22 cellular contexts compared by ENCODE assay signal in genomic region chr11:83715927-83716525, GRCh38.
A peak's percentile ranks its signal among the peaks of the same experiment; 100 is the strongest.
DNase-seq lines count a peak whose midpoint lies in the region; ATAC-seq and TF ChIP-seq lines count a peak whose summit lies in the region.
"Had no signal": no experiment of that assay in that cellular context is flagged by ENCODE, and none has a peak within 500 bp of the region (broad histone marks: within the 10 kb centered on the region; RNA-seq: fewer than 3 reads in every experiment).

No MANE protein-coding gene starts in this region.

- peak; percentile 41 for DNase-seq in Right ventricle myocardium superior
- DNase-seq in right atrium auricular region (ENCODE audit: low spot score) = no peak
- peak; percentile 7 for DNase-seq in fibroblast of villous mesenchyme (ENCODE audit: low read depth)
- no peak for DNase-seq in thyroid gland
- no peak for DNase-seq in activated naive CD8-positive, alpha-beta T cell treated with anti-CD3 and anti-CD28 coated beads for 36 hours
- DNase-seq in NK-92 (lab: John Stamatoyannopoulos, UW; ENCODE audit: unreplicated experiment) = no peak
- DNase-seq: ACHN; AML-193; BE2C; CD4-positive, alpha-beta T cell; CD8-positive, alpha-beta memory T cell; DMS 273 treated with DMSO at 0.1 percent for 48 hours; DMS79; EL; GDM1; GM23248; H7; HCEC 1CT had no signal

- H3K27me3 Mint-ChIP-seq in activated naive CD8-positive, alpha-beta T cell treated with anti-CD3 and anti-CD28 coated beads for 36 hours = peaks cover 6% of the 10 kb centered on the region
- H3K27me3 Mint-ChIP-seq: CD4-positive, alpha-beta T cell had no signal

- 74 to 82% methylated on average over 2 of the region's 2 CpGs for WGBS in thyroid gland, 2 donors

- intact Hi-C loops in Right ventricle myocardium superior (cut with DNase I) = no loop called here
- intact Hi-C loops in thyroid gland (cut with DNase I) = no loop called here

- ATAC-seq in Right ventricle myocardium superior (ENCODE audit: poor library complexity) = no peak
- ATAC-seq: GM12878 had no signal

- H3K36me3 ChIP-seq in right atrium auricular region (no peaks in the 10 kb centered on the region), thyroid gland (no peaks in the 10 kb centered on the region)
- H3K36me3 ChIP-seq: BE2C; BLaER1 treated with 17β-estradiol and CSF1 and Interleukin-3, amounts not matched to agents 10 nM and 100 nM had no signal

- H3K4me3 ChIP-seq in right atrium auricular region (no peak overlapping the region), fibroblast of villous mesenchyme (ENCODE audit: low read depth, low read length) (no peak overlapping the region), thyroid gland (replicated peaks in 1 of 3) (no peak overlapping the region)
- H3K4me3 ChIP-seq: BLaER1 treated with 17β-estradiol and CSF1 and Interleukin-3, amounts not matched to agents 10 nM and 100 nM; GM12878; GM23248 had no signal

- H3K36me3 Mint-ChIP-seq in activated naive CD8-positive, alpha-beta T cell treated with anti-CD3 and anti-CD28 coated beads for 36 hours = no peaks in the 10 kb centered on the region
- H3K36me3 Mint-ChIP-seq: CD14-positive monocyte; CD8-positive, alpha-beta memory T cell had no signal

- no peaks in the 10 kb centered on the region for H3K27me3 ChIP-seq in right atrium auricular region
- H3K27me3 ChIP-seq in thyroid gland = no peaks in the 10 kb centered on the region
- H3K27me3 ChIP-seq: BE2C; BLaER1 treated with 17β-estradiol and CSF1 and Interleukin-3, amounts not matched to agents 10 nM and 100 nM had no signal

- no peak overlapping the region for H3K4me3 Mint-ChIP-seq in activated naive CD8-positive, alpha-beta T cell treated with anti-CD3 and anti-CD28 coated beads for 36 hours
- H3K4me3 Mint-ChIP-seq: CD14-positive monocyte; CD4-positive, alpha-beta T cell; CD8-positive, alpha-beta memory T cell had no signal

- H3K4me1 ChIP-seq in right atrium auricular region = no peaks in the 10 kb centered on the region
- H3K4me1 ChIP-seq in thyroid gland = peaks cover 9 to 13% of the 10 kb centered on the region in 2 donors
- H3K4me1 ChIP-seq: BLaER1 treated with 17β-estradiol and CSF1 and Interleukin-3, amounts not matched to agents 10 nM and 100 nM had no signal

- H3K27ac ChIP-seq in right atrium auricular region = no peak overlapping the region
- H3K27ac ChIP-seq in thyroid gland = peak overlapping the region; percentile 24 to 71 (median 54)
- H3K27ac ChIP-seq: 22Rv1; BLaER1 treated with 17β-estradiol and CSF1 and Interleukin-3, amounts not matched to agents 10 nM and 100 nM; GM23248 had no signal

- no peak for TF ChIP-seq POLR2A in thyroid gland (IDR thresholded peaks at IDR 0.05)

- H3K27ac Mint-ChIP-seq in activated naive CD8-positive, alpha-beta T cell treated with anti-CD3 and anti-CD28 coated beads for 36 hours = no peak overlapping the region
- H3K27ac Mint-ChIP-seq: CD14-positive monocyte; CD4-positive, alpha-beta T cell had no signal

- TF ChIP-seq CTCF in right atrium auricular region (IDR thresholded peaks at IDR 0.05) (no peak), fibroblast of villous mesenchyme (IDR thresholded peaks at IDR 0.05; ENCODE audit: insufficient read depth, low read depth, low read length) (no peak), thyroid gland (IDR thresholded peaks at IDR 0.05) (no peak)

- H3K9me3 Mint-ChIP-seq in activated naive CD8-positive, alpha-beta T cell treated with anti-CD3 and anti-CD28 coated beads for 36 hours = no peaks in the 10 kb centered on the region
- H3K9me3 Mint-ChIP-seq: CD4-positive, alpha-beta T cell had no signal

- H3K9me3 ChIP-seq in right atrium auricular region (no peaks in the 10 kb centered on the region), thyroid gland (no peaks in the 10 kb centered on the region)
- H3K9me3 ChIP-seq: BE2C; BLaER1 treated with 17β-estradiol and CSF1 and Interleukin-3, amounts not matched to agents 10 nM and 100 nM had no signal

- no peaks in the 10 kb centered on the region for H3K4me1 Mint-ChIP-seq in activated naive CD8-positive, alpha-beta T cell treated with anti-CD3 and anti-CD28 coated beads for 36 hours
- H3K4me1 Mint-ChIP-seq: CD14-positive monocyte; CD8-positive, alpha-beta memory T cell had no signal

Comparison
In these comparisons a context has a peak if more than half of its experiments do, and no peak if none do; other contexts are left out.
1. DNase-seq: peak in Right ventricle myocardium superior (single experiment) and fibroblast of villous mesenchyme (single experiment); none in right atrium auricular region (single experiment), thyroid gland (0 of 2), activated naive CD8-positive, alpha-beta T cell treated with anti-CD3 and anti-CD28 coated beads for 36 hours (single experiment) and NK-92 (single experiment).
2. H3K27ac ChIP-seq: peak in thyroid gland (3 of 3); none in right atrium auricular region (0 of 2).